Comparison of ENCODE assay signal across 8 cellular contexts in the genomic region with DNA sequence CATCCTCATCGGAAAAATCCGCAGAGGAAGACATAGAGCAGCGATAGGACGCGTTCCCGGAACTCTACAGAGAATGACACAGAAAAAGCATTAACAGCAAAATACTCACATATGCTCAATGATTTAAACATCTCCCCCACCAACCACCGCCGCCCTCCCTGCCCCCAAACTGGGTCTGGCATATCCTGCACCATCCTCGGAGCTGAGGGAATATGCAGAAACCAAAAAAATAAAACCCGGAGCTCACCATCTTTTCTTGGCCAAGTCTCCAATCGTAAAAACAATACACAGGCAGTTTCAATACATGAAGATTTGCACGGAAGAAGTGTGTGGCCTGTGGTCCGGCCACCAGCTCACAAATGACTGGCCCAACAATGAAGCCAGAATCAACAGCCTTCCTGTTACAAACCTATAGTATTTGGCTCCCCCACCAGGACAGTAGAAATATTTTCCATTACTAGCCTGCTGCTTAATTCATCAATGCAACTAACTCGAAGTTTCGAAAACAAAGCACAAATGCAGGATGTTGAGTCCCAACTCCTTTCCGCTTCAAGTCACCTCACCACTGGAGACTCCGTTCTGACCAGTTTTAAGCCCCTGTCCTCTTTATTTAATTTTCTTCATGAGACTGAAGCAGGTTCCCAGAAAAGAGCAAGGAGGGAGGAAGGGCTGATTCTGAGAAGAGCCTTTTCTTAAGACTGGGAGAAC.
DNase-seq lines count a peak whose midpoint lies in the region; ATAC-seq and TF ChIP-seq lines count a peak whose summit lies in the region.

No MANE protein-coding gene starts in this region.

- peak overlapping the region in 1 of 2 donors; percentile 44 for H3K27ac Mint-ChIP-seq in activated naive CD4-positive, alpha-beta T cell treated with anti-CD3 and anti-CD28 coated beads, Interleukin-2, amount 50 U/mL, for 72 hours
- H3K27ac Mint-ChIP-seq in glutamatergic neuron (ENCODE audit: unreplicated experiment): peak overlapping the region; percentile 96

- peaks cover 51% of the 10 kb centered on the region for H3K4me1 Mint-ChIP-seq in glutamatergic neuron (ENCODE audit: low read depth, unreplicated experiment)

- peak; percentile 93 for ATAC-seq in GM19035 (IDR thresholded peaks at IDR 0.05; ENCODE audit: unreplicated experiment)
- ATAC-seq in HG03108 (IDR thresholded peaks at IDR 0.05; ENCODE audit: unreplicated experiment): peak; percentile 94
- ATAC-seq in activated naive CD4-positive, alpha-beta T cell treated with anti-CD3 and anti-CD28 coated beads, Interleukin-2, amount 50 U/mL, for 72 hours: peak; percentile 91 to 96

- DNase-seq in DMS 273 treated with DMSO at 0.1 percent for 48 hours (lab: John Stamatoyannopoulos, UW) (peak; percentile 33), NCI-H526 treated with DMSO at 0.1 percent for 48 hours (lab: John Stamatoyannopoulos, UW) (peak; percentile 44), glutamatergic neuron (peak; percentile 26), nucleus accumbens (lab: John Stamatoyannopoulos, UW) (peak in 50 of 56 donors; percentile 5 to 77 (median 52))
- peak in 1 of 2 donors; percentile 34 for DNase-seq in activated naive CD4-positive, alpha-beta T cell treated with anti-CD3 and anti-CD28 coated beads, Interleukin-2, amount 50 U/mL, for 72 hours (ENCODE audit: low spot score in 2 of 2)
- DNase-seq in activated effector memory CD4-positive, alpha-beta T cell treated with anti-CD3 and anti-CD28 coated beads, Interleukin-2, amount 50 U/mL, for 16 hours: no peak

- peaks cover 0 to 11% of the 10 kb centered on the region in 2 donors for H3K36me3 Mint-ChIP-seq in activated naive CD4-positive, alpha-beta T cell treated with anti-CD3 and anti-CD28 coated beads, Interleukin-2, amount 50 U/mL, for 72 hours
- no peaks in the 10 kb centered on the region for H3K36me3 Mint-ChIP-seq in glutamatergic neuron (ENCODE audit: unreplicated experiment)

- TF ChIP-seq CTCF in glutamatergic neuron (IDR thresholded peaks at IDR 0.05; ENCODE audit: partially characterized antibody, unreplicated experiment): peak; percentile 49

- H3K4me3 Mint-ChIP-seq in glutamatergic neuron (ENCODE audit: unreplicated experiment): peak overlapping the region; percentile 97

- no peaks in the 10 kb centered on the region for H3K9me3 Mint-ChIP-seq in activated naive CD4-positive, alpha-beta T cell treated with anti-CD3 and anti-CD28 coated beads, Interleukin-2, amount 50 U/mL, for 72 hours
- H3K9me3 Mint-ChIP-seq in glutamatergic neuron (ENCODE audit: unreplicated experiment): peaks cover 20% of the 10 kb centered on the region

- H3K27me3 Mint-ChIP-seq in glutamatergic neuron (ENCODE audit: unreplicated experiment): peaks cover 17% of the 10 kb centered on the region
